28 cellular contexts compared by ENCODE assay signal in the genomic region with DNA sequence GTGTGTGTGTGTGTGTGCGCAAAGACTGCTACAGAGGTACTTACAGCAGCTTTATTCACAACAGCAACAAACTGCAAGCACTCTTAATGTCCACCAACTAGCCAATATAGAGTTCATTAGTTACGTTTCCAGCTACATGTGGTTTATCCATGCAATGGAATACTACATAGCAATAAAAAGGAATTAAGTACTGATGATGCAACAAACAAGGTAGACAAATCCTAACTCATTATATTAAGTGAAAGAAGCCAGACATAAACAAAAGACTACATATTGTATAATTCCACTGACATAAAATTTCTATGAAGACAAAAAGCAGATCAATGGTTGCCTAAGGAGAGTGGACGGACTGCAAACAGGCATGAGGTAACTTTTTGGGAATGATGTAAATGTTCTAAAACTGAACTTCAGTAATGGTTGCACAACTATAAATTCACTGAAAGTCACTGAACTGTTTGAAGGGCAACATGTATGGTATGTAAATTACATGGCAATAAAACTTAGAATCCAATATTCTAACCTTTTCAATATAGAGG.
"Had no signal": no experiment of that assay in that cellular context is flagged by ENCODE, and none has a peak within 500 bp of the region (broad histone marks: within the 10 kb centered on the region; RNA-seq: fewer than 3 reads in every experiment).

No MANE protein-coding gene starts in this region.

- ATAC-seq: activated T-cell treated with anti-CD3 and anti-CD28 coated beads, Interleukin-2, amount 50 U/mL, for 4 hours; Panc1; Right ventricle myocardium inferior; T-cell had no signal

- H3K27me3 ChIP-seq: adrenal gland, breast epithelium, MG63 had no signal

- H3K4me3 ChIP-seq: adrenal gland, breast epithelium, MG63, SK-N-MC had no signal

- H3K9me3 ChIP-seq: adrenal gland, breast epithelium, MG63 had no signal

- H3K9ac ChIP-seq: KMS-11 had no signal

- H3K9me3 Mint-ChIP-seq: activated CD4-positive, alpha-beta memory T cell treated with anti-CD3 and anti-CD28 coated beads for 36 hours; activated CD4-positive, alpha-beta T cell treated with anti-CD3 and anti-CD28 coated beads, Interleukin-2, amount 10 ng/mL, durations not matched to agents 7 days and 5 days; activated naive CD4-positive, alpha-beta T cell treated with anti-CD3 and anti-CD28 coated beads for 36 hours; activated T-cell treated with anti-CD3 and anti-CD28 coated beads, Interleukin-2, amount 50 U/mL, for 4 hours; T-cell had no signal

- H3K4me3 Mint-ChIP-seq: activated CD4-positive, alpha-beta memory T cell treated with anti-CD3 and anti-CD28 coated beads for 36 hours; activated CD4-positive, alpha-beta T cell treated with anti-CD3 and anti-CD28 coated beads, Interleukin-2, amount 10 ng/mL, durations not matched to agents 7 days and 5 days; activated naive CD4-positive, alpha-beta T cell treated with anti-CD3 and anti-CD28 coated beads for 36 hours; activated naive CD8-positive, alpha-beta T cell; activated T-cell treated with anti-CD3 and anti-CD28 coated beads, Interleukin-2, amount 50 U/mL, for 4 hours; T-cell had no signal

- H3K27ac ChIP-seq: adrenal gland, breast epithelium, KMS-11, SK-N-MC, VCaP had no signal

- H3K27me3 Mint-ChIP-seq: activated CD4-positive, alpha-beta memory T cell treated with anti-CD3 and anti-CD28 coated beads for 36 hours; activated CD4-positive, alpha-beta T cell treated with anti-CD3 and anti-CD28 coated beads, Interleukin-2, amount 10 ng/mL, durations not matched to agents 7 days and 5 days; activated naive CD8-positive, alpha-beta T cell; T-cell had no signal

- H3K4me1 ChIP-seq: breast epithelium had no signal

- DNase-seq: activated CD4-positive, alpha-beta memory T cell treated with anti-CD3 and anti-CD28 coated beads for 36 hours; activated CD4-positive, alpha-beta T cell treated with anti-CD3 and anti-CD28 coated beads, Interleukin-2, amount 10 ng/mL, durations not matched to agents 7 days and 5 days; activated CD4-positive, CD25-positive, alpha-beta regulatory T cell; activated CD8-positive, alpha-beta memory T cell treated with anti-CD3 and anti-CD28 coated beads for 24 hours; activated gamma-delta T cell; activated naive CD4-positive, alpha-beta T cell treated with anti-CD3 and anti-CD28 coated beads for 36 hours; activated T-cell treated with anti-CD3 and anti-CD28 coated beads, Interleukin-2, amount 50 U/mL, for 4 hours; adrenal gland; aorta; central memory CD4-positive, alpha-beta T cell; MG63; NCI-H1048; NCI-H2029 treated with DMSO at 0.1 percent for 48 hours; NCI-H345; NCI-H510A; NCI-H526 treated with DMSO at 0.1 percent for 48 hours; NCI-H82; OCI-M1; RPMI8226; T-cell; T-helper 2 cell had no signal

- H3K36me3 ChIP-seq: adrenal gland, breast epithelium, MG63 had no signal

- H3K27ac Mint-ChIP-seq: activated CD4-positive, alpha-beta memory T cell treated with anti-CD3 and anti-CD28 coated beads for 36 hours; activated CD4-positive, alpha-beta T cell treated with anti-CD3 and anti-CD28 coated beads, Interleukin-2, amount 10 ng/mL, durations not matched to agents 7 days and 5 days; activated naive CD4-positive, alpha-beta T cell treated with anti-CD3 and anti-CD28 coated beads for 36 hours; T-cell had no signal

- H3K4me2 ChIP-seq: KMS-11 had no signal
